ENCODE assay signal across 8 cellular contexts in the genomic region with DNA sequence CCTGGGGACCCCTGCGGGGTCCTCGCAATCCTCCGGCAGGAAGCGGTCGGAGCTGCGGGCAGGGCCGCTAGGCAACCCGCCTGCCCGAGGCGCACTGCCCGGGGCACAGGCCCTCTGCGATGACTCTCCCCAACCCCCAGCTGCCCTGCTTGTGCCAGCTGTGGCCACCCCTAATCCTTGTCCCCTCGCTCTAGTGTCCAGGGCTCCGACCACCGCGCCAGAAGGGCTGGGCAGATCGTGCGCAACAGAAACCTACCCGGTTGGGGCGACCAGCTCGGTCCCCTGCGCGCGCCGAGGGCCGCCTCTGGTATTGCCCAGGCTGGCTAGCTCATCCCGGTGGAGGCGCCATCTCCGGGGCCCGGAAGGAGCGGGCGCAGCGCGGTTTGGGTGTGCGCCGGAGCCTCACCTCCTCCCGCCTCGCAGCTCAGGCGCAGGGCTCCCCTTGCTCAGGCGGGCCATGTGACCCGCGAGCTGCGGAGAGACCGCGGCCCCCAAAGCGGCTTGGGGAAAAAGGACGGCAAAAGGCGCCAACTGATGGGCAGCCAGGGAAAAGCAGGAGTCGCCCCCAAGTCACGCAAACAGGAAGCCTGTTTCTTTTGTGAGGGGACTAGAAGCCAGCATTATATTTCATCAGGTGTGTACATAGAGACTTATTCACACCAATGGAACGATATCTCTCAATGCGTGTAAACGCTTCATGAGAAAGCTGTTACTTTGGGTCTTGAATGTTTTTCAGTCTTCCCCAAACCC. TPM values are rescaled to one million over a fixed set of nuclear protein-coding genes. Genes with fewer than 3 reads are reported as not detected.
A peak's percentile ranks its signal among the peaks of the same experiment; 100 is the strongest.
DNase-seq lines count a peak whose midpoint lies in the region; ATAC-seq and TF ChIP-seq lines count a peak whose summit lies in the region.

No MANE protein-coding gene starts in this region.

- DNase-seq in EL (peak; percentile 73), NCI-H1930 (lab: John Stamatoyannopoulos, UW) (peak; percentile 71 to 77), glutamatergic neuron (peak; percentile 78), occipital lobe (lab: John Stamatoyannopoulos, UW) (peak; percentile 80), NCI-H1048 (lab: John Stamatoyannopoulos, UW) (no peak)
- peak; percentile 40 for DNase-seq in activated naive CD8-positive, alpha-beta T cell treated with anti-CD3 and anti-CD28 coated beads, Interleukin-2, amount 10 ng/mL, durations not matched to agents 7 days and 5 days
- DNase-seq in effector memory CD4-positive, alpha-beta T cell, result no peak

- no peak overlapping the region for H3K27ac ChIP-seq in effector memory CD4-positive, alpha-beta T cell (ENCODE audit: insufficient read depth, low read length, poor library complexity, severe bottlenecking)

- H3K36me3 ChIP-seq in effector memory CD4-positive, alpha-beta T cell (ENCODE audit: control insufficient read depth, insufficient read depth, low read length), result no peaks in the 10 kb centered on the region

- H3K27me3 Mint-ChIP-seq in activated naive CD8-positive, alpha-beta T cell treated with anti-CD3 and anti-CD28 coated beads, Interleukin-2, amount 10 ng/mL, durations not matched to agents 7 days and 5 days, result peaks cover 63% of the 10 kb centered on the region
- peaks cover 4% of the 10 kb centered on the region for H3K27me3 Mint-ChIP-seq in glutamatergic neuron (ENCODE audit: unreplicated experiment)

- H3K4me1 Mint-ChIP-seq in activated naive CD8-positive, alpha-beta T cell treated with anti-CD3 and anti-CD28 coated beads, Interleukin-2, amount 10 ng/mL, durations not matched to agents 7 days and 5 days, result peaks cover 5% of the 10 kb centered on the region
- peaks cover 1% of the 10 kb centered on the region for H3K4me1 Mint-ChIP-seq in glutamatergic neuron (ENCODE audit: low read depth, unreplicated experiment)

- peaks cover 4% of the 10 kb centered on the region for H3K4me1 ChIP-seq in effector memory CD4-positive, alpha-beta T cell (ENCODE audit: control insufficient read depth, insufficient read depth, low read length, poor library complexity, severe bottlenecking)

- no peak overlapping the region for H3K27ac Mint-ChIP-seq in activated naive CD8-positive, alpha-beta T cell treated with anti-CD3 and anti-CD28 coated beads, Interleukin-2, amount 10 ng/mL, durations not matched to agents 7 days and 5 days
- peak overlapping the region; percentile 97 for H3K27ac Mint-ChIP-seq in glutamatergic neuron (ENCODE audit: unreplicated experiment)

- no peaks in the 10 kb centered on the region for H3K9me3 ChIP-seq in effector memory CD4-positive, alpha-beta T cell (ENCODE audit: control insufficient read depth, low read length)

- H3K36me3 Mint-ChIP-seq in activated naive CD8-positive, alpha-beta T cell treated with anti-CD3 and anti-CD28 coated beads, Interleukin-2, amount 10 ng/mL, durations not matched to agents 7 days and 5 days, result no peaks in the 10 kb centered on the region
- no peaks in the 10 kb centered on the region for H3K36me3 Mint-ChIP-seq in glutamatergic neuron (ENCODE audit: unreplicated experiment)

- no peaks in the 10 kb centered on the region for H3K27me3 ChIP-seq in effector memory CD4-positive, alpha-beta T cell (replicated peaks; ENCODE audit: control insufficient read depth, insufficient read depth, low read length, poor library complexity, severe bottlenecking)

- H3K4me3 ChIP-seq in effector memory CD4-positive, alpha-beta T cell (ENCODE audit: insufficient read depth, low read depth, low read length, poor library complexity, severe bottlenecking), result no peak overlapping the region

- ATAC-seq in activated naive CD8-positive, alpha-beta T cell treated with anti-CD3 and anti-CD28 coated beads, Interleukin-2, amount 10 ng/mL, durations not matched to agents 7 days and 5 days (ENCODE audit: low read depth), result peak; percentile 68
- no peak for ATAC-seq in GM21723 (IDR thresholded peaks at IDR 0.05; ENCODE audit: unreplicated experiment)

- POLR2A ChIA-PET in activated naive CD8-positive, alpha-beta T cell treated with anti-CD3 and anti-CD28 coated beads, Interleukin-2, amount 10 ng/mL, durations not matched to agents 7 days and 5 days (lab: Charles Lee), result no interaction called here

- H3K9me3 Mint-ChIP-seq in activated naive CD8-positive, alpha-beta T cell treated with anti-CD3 and anti-CD28 coated beads, Interleukin-2, amount 10 ng/mL, durations not matched to agents 7 days and 5 days, result no peaks in the 10 kb centered on the region
- H3K9me3 Mint-ChIP-seq in glutamatergic neuron (ENCODE audit: unreplicated experiment), result peaks cover 5% of the 10 kb centered on the region

- peak overlapping the region; percentile 57 for H3K4me3 Mint-ChIP-seq in activated naive CD8-positive, alpha-beta T cell treated with anti-CD3 and anti-CD28 coated beads, Interleukin-2, amount 10 ng/mL, durations not matched to agents 7 days and 5 days
- H3K4me3 Mint-ChIP-seq in glutamatergic neuron (ENCODE audit: unreplicated experiment), result peak overlapping the region; percentile 98

- TF ChIP-seq CTCF in glutamatergic neuron (IDR thresholded peaks at IDR 0.05; ENCODE audit: partially characterized antibody, unreplicated experiment), result no peak

RNA-seq across cellular contexts. Expression of gene RNF20, which starts 46.8 kb away (rescaled TPM):
- total RNA-seq in activated naive CD8-positive, alpha-beta T cell treated with anti-CD3 and anti-CD28 coated beads, Interleukin-2, amount 10 ng/mL, durations not matched to agents 7 days and 5 days, result 10 to 100 TPM; 43.7 to 49.0 TPM
- total RNA-seq in glutamatergic neuron (ENCODE audit: unreplicated experiment) (65.5 TPM), occipital lobe (33.7 TPM)

RNA-seq across cellular contexts. Expression of gene ALDOB, which starts 51.3 kb away (rescaled TPM):
- not detected for total RNA-seq in activated naive CD8-positive, alpha-beta T cell treated with anti-CD3 and anti-CD28 coated beads, Interleukin-2, amount 10 ng/mL, durations not matched to agents 7 days and 5 days
- total RNA-seq in glutamatergic neuron (ENCODE audit: unreplicated experiment), result not detected
- total RNA-seq in occipital lobe, result 0.16 TPM

Comparison
In these comparisons a context has a peak if more than half of its experiments do, and no peak if none do; other contexts are left out.
1. DNase-seq: peak in EL (single experiment), NCI-H1930 (2 of 2), activated naive CD8-positive, alpha-beta T cell treated with anti-CD3 and anti-CD28 coated beads, Interleukin-2, amount 10 ng/mL, durations not matched to agents 7 days and 5 days (single experiment), glutamatergic neuron (single experiment) and occipital lobe (single experiment); none in effector memory CD4-positive, alpha-beta T cell (0 of 3) and NCI-H1048 (single experiment).